In genomic region chr10:17006631-17007161, GRCh38 we compare ENCODE assay signal across 12 cellular contexts.
DNase-seq lines count a peak whose midpoint lies in the region; ATAC-seq and TF ChIP-seq lines count a peak whose summit lies in the region.
"Had no signal": no experiment of that assay in that cellular context is flagged by ENCODE, and none has a peak within 500 bp of the region (broad histone marks: within the 10 kb centered on the region; RNA-seq: fewer than 3 reads in every experiment).

No MANE protein-coding gene starts in this region.

- no peak overlapping the region for H3K27ac ChIP-seq in GM23338 (ENCODE audit: low read depth)
- peak overlapping the region; percentile 62 to 80 for H3K27ac ChIP-seq in right atrium auricular region
- H3K27ac ChIP-seq in skeletal muscle tissue (ENCODE audit: low read depth, low read length) = peak overlapping the region; percentile 45
- H3K27ac ChIP-seq: C4-2B, dorsolateral prefrontal cortex had no signal

- no peak overlapping the region for H3K27ac Mint-ChIP-seq in GM23338
- H3K27ac Mint-ChIP-seq: nephron had no signal

- TF ChIP-seq CTCF in GM23338 (conservative IDR thresholded peaks at IDR 0.05; ENCODE audit: low read depth in 2 of 2) = no peak
- TF ChIP-seq CTCF in right atrium auricular region (IDR thresholded peaks at IDR 0.05) = no peak

- H3K27me3 Mint-ChIP-seq in GM23338 (ENCODE audit: insufficient read depth, low read depth, poor library complexity) = no peaks in the 10 kb centered on the region

- H3K4me1 ChIP-seq in GM23338 (ENCODE audit: insufficient read depth) = no peaks in the 10 kb centered on the region
- peaks cover 0 to 40% of the 10 kb centered on the region in 2 donors for H3K4me1 ChIP-seq in right atrium auricular region
- H3K4me1 ChIP-seq in skeletal muscle tissue (ENCODE audit: control insufficient read depth in 3 of 3, insufficient read depth in 3 of 3, low read length in 3 of 3) = peaks cover 17 to 26% (median 22%) of the 10 kb centered on the region in 3 donors

- H3K9ac ChIP-seq in skeletal muscle tissue (ENCODE audit: low read depth in 1 of 3, low read length in 3 of 3) = no peak overlapping the region

- no peak for DNase-seq in GM23338 (ENCODE audit: low spot score)
- DNase-seq in astrocyte of the hippocampus (ENCODE audit: low read depth, low spot score) = peak; percentile 82
- DNase-seq in right atrium auricular region (ENCODE audit: low spot score) = no peak
- DNase-seq in HuH-7.5 (ENCODE audit: low spot score) = no peak
- no peak for DNase-seq in cortex of kidney (lab: John Stamatoyannopoulos, UW)
- no peak for DNase-seq in HPDE6-E6E7 (ENCODE audit: extremely low spot score)
- DNase-seq: dorsolateral prefrontal cortex, NCI-H1930 had no signal

- H3K36me3 Mint-ChIP-seq in GM23338 (ENCODE audit: low read depth) = peaks cover 13% of the 10 kb centered on the region

- H3K4me1 Mint-ChIP-seq in GM23338 = no peaks in the 10 kb centered on the region

- ATAC-seq in GM23338 (no peak), HG03439 (IDR thresholded peaks at IDR 0.05; ENCODE audit: unreplicated experiment) (no peak)

- H3K9me3 ChIP-seq in right atrium auricular region (peaks cover 0 to 6% of the 10 kb centered on the region in 2 donors), skeletal muscle tissue (ENCODE audit: control insufficient read depth in 3 of 3, low read length in 3 of 3) (peaks cover 0 to 4% (median 0%) of the 10 kb centered on the region in 3 donors)

- H3K27me3 ChIP-seq in GM23338 (ENCODE audit: insufficient read depth) (no peaks in the 10 kb centered on the region), right atrium auricular region (no peaks in the 10 kb centered on the region), skeletal muscle tissue (ENCODE audit: control insufficient read depth in 3 of 3, insufficient read depth in 3 of 3, low read length in 3 of 3) (no peaks in the 10 kb centered on the region)
- H3K27me3 ChIP-seq: dorsolateral prefrontal cortex had no signal

- H3K4me3 ChIP-seq in GM23338 (no peak overlapping the region), right atrium auricular region (no peak overlapping the region), skeletal muscle tissue (ENCODE audit: low read length in 3 of 3) (no peak overlapping the region)
- H3K4me3 ChIP-seq: dorsolateral prefrontal cortex had no signal

- H3K9me3 Mint-ChIP-seq in GM23338 = peaks cover 13% of the 10 kb centered on the region

- no peaks in the 10 kb centered on the region for H3K79me2 ChIP-seq in GM23338 (replicated peaks; ENCODE audit: insufficient read depth)

- H3K4me2 ChIP-seq in GM23338 = no peak overlapping the region

- H3K4me3 Mint-ChIP-seq in GM23338 = no peak overlapping the region
- H3K4me3 Mint-ChIP-seq: nephron had no signal

- 0 out of 2 replicates have a peak overlapping the region, but pooled peaks have one; percentile 5 for H2AFZ ChIP-seq in GM23338

- no peaks in the 10 kb centered on the region for H3F3A ChIP-seq in GM23338 (replicated peaks; ENCODE audit: low read depth)

- no peaks in the 10 kb centered on the region for H3K36me3 ChIP-seq in GM23338 (ENCODE audit: insufficient read depth)
- H3K36me3 ChIP-seq in right atrium auricular region = no peaks in the 10 kb centered on the region
- no peaks in the 10 kb centered on the region for H3K36me3 ChIP-seq in skeletal muscle tissue (ENCODE audit: control insufficient read depth in 3 of 3, insufficient read depth in 3 of 3, low read length in 3 of 3)

- H4K20me1 ChIP-seq in GM23338 (replicated peaks; ENCODE audit: insufficient read depth) = no peaks in the 10 kb centered on the region

- H3K9me2 ChIP-seq in GM23338 (ENCODE audit: insufficient read depth) = peaks cover 7% of the 10 kb centered on the region; the same call in 1 of the 2 replicates

TF ChIP-seq in GM23338, 12 proteins besides CTCF, POLR2A, EP300 and RAD21:
- TF ChIP-seq JUNB (IDR thresholded peaks at IDR 0.05; ENCODE audit: unreplicated experiment) (no peak), ZNF462 (CRISPR knock-in tag; IDR thresholded peaks at IDR 0.05) (no peak), ETS1 (IDR thresholded peaks at IDR 0.05) (no peak), EZH2 (IDR thresholded peaks at IDR 0.05; ENCODE audit: low read depth, unreplicated experiment) (no peak), EZH2phosphoT487 (IDR thresholded peaks at IDR 0.05; ENCODE audit: unreplicated experiment) (no peak)
